1 cellular context compared by ENCODE assay signal in the genomic region with DNA sequence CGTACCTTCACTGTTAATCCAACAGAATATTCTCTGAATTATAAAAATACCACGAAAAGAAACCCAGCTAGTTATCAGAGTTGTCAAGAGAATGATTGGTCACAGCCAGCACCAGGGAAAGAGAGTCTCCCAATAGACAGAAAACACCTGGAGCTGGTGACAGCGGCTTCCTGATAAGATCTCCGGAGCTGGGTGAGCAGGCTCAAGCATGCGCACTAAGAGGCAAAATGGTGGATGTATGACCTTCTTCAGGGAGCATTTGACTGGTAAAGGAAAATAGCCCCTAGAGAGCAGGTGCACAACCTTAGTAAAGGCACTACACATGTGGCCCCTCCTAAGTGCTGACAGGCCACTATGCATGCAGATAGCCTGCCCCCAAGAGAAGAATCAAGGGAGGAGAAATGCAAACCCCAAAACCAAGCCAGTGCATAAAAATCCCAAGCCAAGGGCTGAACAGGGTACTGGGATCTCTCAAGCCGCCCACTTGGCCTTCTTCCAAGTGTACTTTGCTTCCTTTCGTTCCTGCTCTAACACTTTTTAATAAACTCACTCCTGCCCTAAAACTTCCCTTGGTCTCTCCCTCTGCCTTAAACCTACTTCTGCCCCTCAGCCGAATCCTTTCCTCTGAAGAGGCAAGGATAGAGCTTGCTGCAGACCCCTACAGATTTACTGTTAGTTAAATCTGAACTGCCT.
TF ChIP-seq lines count a peak whose summit lies in the region.

No MANE protein-coding gene starts in this region.

TF ChIP-seq in SK-N-SH, 30 proteins besides CTCF, POLR2A, EP300 and RAD21 (continued from another document):
- TF ChIP-seq, protein P1, sequence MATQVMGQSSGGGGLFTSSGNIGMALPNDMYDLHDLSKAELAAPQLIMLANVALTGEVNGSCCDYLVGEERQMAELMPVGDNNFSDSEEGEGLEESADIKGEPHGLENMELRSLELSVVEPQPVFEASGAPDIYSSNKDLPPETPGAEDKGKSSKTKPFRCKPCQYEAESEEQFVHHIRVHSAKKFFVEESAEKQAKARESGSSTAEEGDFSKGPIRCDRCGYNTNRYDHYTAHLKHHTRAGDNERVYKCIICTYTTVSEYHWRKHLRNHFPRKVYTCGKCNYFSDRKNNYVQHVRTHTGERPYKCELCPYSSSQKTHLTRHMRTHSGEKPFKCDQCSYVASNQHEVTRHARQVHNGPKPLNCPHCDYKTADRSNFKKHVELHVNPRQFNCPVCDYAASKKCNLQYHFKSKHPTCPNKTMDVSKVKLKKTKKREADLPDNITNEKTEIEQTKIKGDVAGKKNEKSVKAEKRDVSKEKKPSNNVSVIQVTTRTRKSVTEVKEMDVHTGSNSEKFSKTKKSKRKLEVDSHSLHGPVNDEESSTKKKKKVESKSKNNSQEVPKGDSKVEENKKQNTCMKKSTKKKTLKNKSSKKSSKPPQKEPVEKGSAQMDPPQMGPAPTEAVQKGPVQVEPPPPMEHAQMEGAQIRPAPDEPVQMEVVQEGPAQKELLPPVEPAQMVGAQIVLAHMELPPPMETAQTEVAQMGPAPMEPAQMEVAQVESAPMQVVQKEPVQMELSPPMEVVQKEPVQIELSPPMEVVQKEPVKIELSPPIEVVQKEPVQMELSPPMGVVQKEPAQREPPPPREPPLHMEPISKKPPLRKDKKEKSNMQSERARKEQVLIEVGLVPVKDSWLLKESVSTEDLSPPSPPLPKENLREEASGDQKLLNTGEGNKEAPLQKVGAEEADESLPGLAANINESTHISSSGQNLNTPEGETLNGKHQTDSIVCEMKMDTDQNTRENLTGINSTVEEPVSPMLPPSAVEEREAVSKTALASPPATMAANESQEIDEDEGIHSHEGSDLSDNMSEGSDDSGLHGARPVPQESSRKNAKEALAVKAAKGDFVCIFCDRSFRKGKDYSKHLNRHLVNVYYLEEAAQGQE (IDR thresholded peaks at IDR 0.05; ENCODE audit: low read depth, low read length): no peak
- TF ChIP-seq TCF12 (IDR thresholded peaks at IDR 0.05) (peak; percentile 45; the same call in 1 of the 2 replicates), MXI1 (IDR thresholded peaks at IDR 0.05; ENCODE audit: low read depth, low read length) (no peak), NFIC (IDR thresholded peaks at IDR 0.05; ENCODE audit: borderline replicate concordance) (no peak), YY1 (IDR thresholded peaks at IDR 0.05; ENCODE audit: low read depth) (no peak), NRF1 (IDR thresholded peaks at IDR 0.05; ENCODE audit: low read depth, low read length) (peak; percentile 50)
- TF ChIP-seq, protein P2, sequence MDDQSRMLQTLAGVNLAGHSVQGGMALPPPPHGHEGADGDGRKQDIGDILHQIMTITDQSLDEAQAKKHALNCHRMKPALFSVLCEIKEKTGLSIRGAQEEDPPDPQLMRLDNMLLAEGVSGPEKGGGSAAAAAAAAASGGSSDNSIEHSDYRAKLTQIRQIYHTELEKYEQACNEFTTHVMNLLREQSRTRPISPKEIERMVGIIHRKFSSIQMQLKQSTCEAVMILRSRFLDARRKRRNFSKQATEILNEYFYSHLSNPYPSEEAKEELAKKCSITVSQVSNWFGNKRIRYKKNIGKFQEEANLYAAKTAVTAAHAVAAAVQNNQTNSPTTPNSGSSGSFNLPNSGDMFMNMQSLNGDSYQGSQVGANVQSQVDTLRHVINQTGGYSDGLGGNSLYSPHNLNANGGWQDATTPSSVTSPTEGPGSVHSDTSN (IDR thresholded peaks at IDR 0.05): peak; percentile 31; the same call in 1 of the 2 replicates
